31 cellular contexts compared by ENCODE assay signal in genomic region chr5:109005611-109006010, GRCh38.
"Had no signal": no experiment of that assay in that cellular context is flagged by ENCODE, and none has a peak within 500 bp of the region (broad histone marks: within the 10 kb centered on the region; RNA-seq: fewer than 3 reads in every experiment).

No MANE protein-coding gene starts in this region.

- H3K27ac ChIP-seq: adrenal gland, body of pancreas, breast epithelium, KMS-11, Peyer's patch, VCaP had no signal

- H3K27me3 ChIP-seq: adrenal gland, body of pancreas, breast epithelium, Peyer's patch had no signal

- FAIRE-seq: astrocyte had no signal

- DNase-seq: activated CD4-positive, alpha-beta T cell treated with anti-CD3 and anti-CD28 coated beads, Interleukin-2, amount 10 ng/mL, durations not matched to agents 7 days and 5 days; activated CD4-positive, alpha-beta T cell treated with anti-CD3 and anti-CD28 coated beads, Interleukin-2, amount 50 U/mL, for 48 hours; activated CD4-positive, CD25-positive, alpha-beta regulatory T cell; activated CD8-positive, alpha-beta memory T cell treated with anti-CD3 and anti-CD28 coated beads, Interleukin-2, amount 50 U/mL, for 4 hours; activated gamma-delta T cell treated with Interleukin-2 at 50 U/mL for 16 hours; activated naive CD4-positive, alpha-beta T cell treated with anti-CD3 and anti-CD28 coated beads for 36 hours; activated T-cell treated with anti-CD3 and anti-CD28 coated beads for 4 hours; activated T-cell treated with anti-CD3 and anti-CD28 coated beads, Interleukin-2, amount 50 U/mL, for 4 hours; adrenal gland; body of pancreas; caudate nucleus; MM.1S; MV-4-11; NCI-H1092; NCI-H1436 treated with DMSO at 0.1 percent for 48 hours; NCI-H1694 treated with DMSO at 0.1 percent for 48 hours; NCI-H2029; NCI-H345; NCI-H524 treated with DMSO at 0.1 percent for 48 hours; Peyer's patch; Right ventricle myocardium superior; RPMI8226; SW 1271; T-helper 1 cell; T-helper 2 cell; T-helper 9 cell had no signal

- H3K9ac ChIP-seq: KMS-11 had no signal

- H3K4me1 ChIP-seq: adrenal gland, body of pancreas, breast epithelium, Peyer's patch had no signal

- H3K36me3 ChIP-seq: adrenal gland, breast epithelium, Peyer's patch had no signal

- H3K4me2 ChIP-seq: KMS-11 had no signal

- ATAC-seq: activated naive CD4-positive, alpha-beta T cell treated with anti-CD3 and anti-CD28 coated beads, Interleukin-2, amount 50 U/mL, for 72 hours; activated T-cell treated with anti-CD3 and anti-CD28 coated beads, Interleukin-2, amount 50 U/mL, for 4 hours; body of pancreas had no signal

- H3K4me3 ChIP-seq: adrenal gland, body of pancreas, breast epithelium, Peyer's patch had no signal

- H3K9me3 ChIP-seq: adrenal gland, body of pancreas, breast epithelium, Peyer's patch had no signal
